Comparison of ENCODE assay signal across 17 cellular contexts in genomic region chr7:42137431-42137830, GRCh38.
DNase-seq lines count a peak whose midpoint lies in the region; ATAC-seq and TF ChIP-seq lines count a peak whose summit lies in the region.
"Had no signal": no experiment of that assay in that cellular context is flagged by ENCODE, and none has a peak within 500 bp of the region (broad histone marks: within the 10 kb centered on the region; RNA-seq: fewer than 3 reads in every experiment).

No MANE protein-coding gene starts in this region.

- no peaks in the 10 kb centered on the region; the same call in 1 of the 2 replicates for H3K27me3 ChIP-seq in Caco-2 (replicated peaks; ENCODE audit: control insufficient read depth, insufficient read depth, low read length)
- H3K27me3 ChIP-seq in mesendoderm (ENCODE audit: insufficient read depth, low read length, poor library complexity) = no peaks in the 10 kb centered on the region
- H3K27me3 ChIP-seq: BLaER1 had no signal

- no peak overlapping the region for H2BK5ac ChIP-seq in mesendoderm (ENCODE audit: low read length)

- H3K27me3 Mint-ChIP-seq in Caco-2 (ENCODE audit: insufficient read depth, unreplicated experiment) (peaks cover 24% of the 10 kb centered on the region), progenitor cell of endocrine pancreas (peaks cover 64% of the 10 kb centered on the region)

- H3K27ac ChIP-seq in HEK293 (ENCODE audit: extremely low read depth, low read depth, low read length) (no peak overlapping the region), mesendoderm (ENCODE audit: low read depth, low read length) (no peak overlapping the region)
- H3K27ac ChIP-seq: 22Rv1, A549, BLaER1 had no signal

- BruUV-seq in Caco-2 (replicated peaks; lab: Mats Ljungman, UMichigan) = no TSS peak

- H3K23ac ChIP-seq in mesendoderm (ENCODE audit: low read length) = no peak overlapping the region

- no peaks in the 10 kb centered on the region for H3K79me2 ChIP-seq in mesendoderm (ENCODE audit: control insufficient read depth, insufficient read depth, low read length)

- no peak overlapping the region for H4K5ac ChIP-seq in mesendoderm (ENCODE audit: low read length)

- H3K4me1 ChIP-seq in Caco-2 (no peaks in the 10 kb centered on the region), HEK293 (ENCODE audit: control insufficient read depth, insufficient read depth, low read length) (peaks cover 25% of the 10 kb centered on the region), mesendoderm (ENCODE audit: control insufficient read depth, low read depth, low read length) (peaks cover 9% of the 10 kb centered on the region)
- H3K4me1 ChIP-seq: A549, BLaER1 had no signal

- no peak for DNase-seq in Caco-2
- peak; percentile 65 for DNase-seq in mesendoderm
- DNase-seq in progenitor cell of endocrine pancreas (ENCODE audit: low spot score, unreplicated experiment) = no peak
- DNase-seq in NCI-H2227 treated with DMSO at 0.1 percent for 48 hours (lab: John Stamatoyannopoulos, UW) = no peak
- DNase-seq in NCI-H510A (lab: John Stamatoyannopoulos, UW) = no peak
- no peak for DNase-seq in MV-4-11 (lab: John Stamatoyannopoulos, UW)
- DNase-seq: Calu3; CD4-positive, alpha-beta memory T cell; DMS79 treated with DMSO at 0.1 percent for 48 hours had no signal

- H3K18ac ChIP-seq in mesendoderm (ENCODE audit: low read length) = no peak overlapping the region

- H3K9ac ChIP-seq in mesendoderm (ENCODE audit: low read length) = no peak overlapping the region
- H3K9ac ChIP-seq: BLaER1 had no signal

- intact Hi-C loops in Caco-2 (cut with micrococcal nuclease; ENCODE audit: unreplicated experiment) = no loop called here

- H2BK120ac ChIP-seq in mesendoderm (ENCODE audit: low read depth, low read length) = no peak overlapping the region

- no peak overlapping the region for H3K4me2 ChIP-seq in mesendoderm (ENCODE audit: low read length)
- H3K4me2 ChIP-seq: A549, BLaER1 had no signal

- CTCF ChIA-PET in Caco-2 (lab: Charles Lee) = interaction anchor here (0.6 kb wide), 1 partner anchor 125 kb away, joined by 3 read pairs; no protein-coding TSS in a partner anchor
- CTCF ChIA-PET in HEK293 (lab: Yijun Ruan, JAX) = interaction anchor here (0.6 to 1.2 kb wide), 2 partner anchors 158 kb away, joined by 3 read pairs; no protein-coding TSS in a partner anchor

- no peak overlapping the region for H4K8ac ChIP-seq in mesendoderm (ENCODE audit: low read depth, low read length)

- peak overlapping the region; percentile 18 for H3K27ac Mint-ChIP-seq in Caco-2 (ENCODE audit: unreplicated experiment)
- peak overlapping the region; percentile 67 for H3K27ac Mint-ChIP-seq in progenitor cell of endocrine pancreas
- H3K27ac Mint-ChIP-seq: CD4-positive, alpha-beta memory T cell had no signal

- TF ChIP-seq CTCF in Caco-2 (IDR thresholded peaks at IDR 0.05; ENCODE audit: insufficient read depth in 1 of 2, low read depth in 1 of 2, low read length in 1 of 2, severe bottlenecking in 1 of 2, unreplicated experiment in 1 of 2) (no peak), HEK293 (tag by site-specific recombination; IDR thresholded peaks at IDR 0.05) (no peak), progenitor cell of endocrine pancreas (IDR thresholded peaks at IDR 0.05; ENCODE audit: unreplicated experiment) (no peak)

- POLR2A ChIA-PET in Caco-2 (lab: Charles Lee) (no interaction called here), HEK293 (lab: Yijun Ruan, JAX) (no interaction called here)

- H3K79me1 ChIP-seq in mesendoderm (ENCODE audit: low read length) = no peaks in the 10 kb centered on the region

- H3K4me1 Mint-ChIP-seq in Caco-2 (ENCODE audit: low read depth, unreplicated experiment) = no peaks in the 10 kb centered on the region
- no peaks in the 10 kb centered on the region for H3K4me1 Mint-ChIP-seq in progenitor cell of endocrine pancreas (ENCODE audit: low read depth)
- H3K4me1 Mint-ChIP-seq: CD14-positive monocyte; CD4-positive, alpha-beta memory T cell had no signal

- H3K9me3 ChIP-seq in Caco-2 (no peaks in the 10 kb centered on the region), HEK293 (ENCODE audit: control insufficient read depth, insufficient read depth, low read depth, low read length) (no peaks in the 10 kb centered on the region)
- H3K9me3 ChIP-seq: A549, BLaER1, HAP-1 had no signal

- WGBS in mesendoderm (ENCODE audit: extremely low coverage, insufficient coverage, low lambda C conversion rate) = no CpG with 5 or more reads among the region's 3 CpGs

- H3K9me3 Mint-ChIP-seq in Caco-2 (ENCODE audit: unreplicated experiment) (no peaks in the 10 kb centered on the region), progenitor cell of endocrine pancreas (ENCODE audit: low read depth) (no peaks in the 10 kb centered on the region)

- H3K4me3 ChIP-seq in Caco-2 (ENCODE audit: low read depth, low read length) (no peak overlapping the region), HEK293 (ENCODE audit: low read depth, low read length) (no peak overlapping the region), mesendoderm (ENCODE audit: low read length) (no peak overlapping the region)
- H3K4me3 ChIP-seq: A549, BLaER1, GM12878, HAP-1 had no signal

- no peak for ATAC-seq in GM21367 (IDR thresholded peaks at IDR 0.05; ENCODE audit: unreplicated experiment)
- ATAC-seq: A549, GM12878 had no signal

- no peak overlapping the region for H2AK5ac ChIP-seq in mesendoderm (ENCODE audit: low read length)

- H2BK15ac ChIP-seq in mesendoderm (replicated peaks; ENCODE audit: low read depth) = no peak overlapping the region

- peak overlapping the region; percentile 6 for H3K4me3 Mint-ChIP-seq in Caco-2 (ENCODE audit: unreplicated experiment)
- no peak overlapping the region for H3K4me3 Mint-ChIP-seq in progenitor cell of endocrine pancreas (ENCODE audit: low read depth)
- H3K4me3 Mint-ChIP-seq: CD14-positive monocyte; CD4-positive, alpha-beta memory T cell had no signal

- H3K36me3 ChIP-seq in Caco-2 (ENCODE audit: control insufficient read depth, insufficient read depth, low read length) = no peaks in the 10 kb centered on the region
- H3K36me3 ChIP-seq in HEK293 (ENCODE audit: control insufficient read depth in 2 of 2, insufficient read depth in 1 of 2, low read length in 2 of 2) = peaks cover 0 to 3% of the 10 kb centered on the region in 2 experiments; a peak in 1 of 3 replicates
- no peaks in the 10 kb centered on the region for H3K36me3 ChIP-seq in mesendoderm (ENCODE audit: control insufficient read depth, insufficient read depth, low read length)
- H3K36me3 ChIP-seq: HAP-1 had no signal

- no peak overlapping the region for H3K4ac ChIP-seq in mesendoderm (ENCODE audit: low read depth, low read length)

- H3K36me3 Mint-ChIP-seq in Caco-2 (ENCODE audit: insufficient read depth, unreplicated experiment) (no peaks in the 10 kb centered on the region), progenitor cell of endocrine pancreas (ENCODE audit: insufficient read depth) (no peaks in the 10 kb centered on the region)
- H3K36me3 Mint-ChIP-seq: CD14-positive monocyte; CD4-positive, alpha-beta memory T cell had no signal

- no peak overlapping the region for H3K56ac ChIP-seq in mesendoderm (ENCODE audit: low read length)

TF ChIP-seq in HEK293, 187 proteins besides CTCF, POLR2A, EP300 and RAD21:
- TF ChIP-seq ZNF707 (tag by site-specific recombination; IDR thresholded peaks at IDR 0.05) (0 out of 2 replicates have a peak, but pooled peaks have one; percentile 18), ZNF155 (tag by site-specific recombination; IDR thresholded peaks at IDR 0.05) (no peak)
